In the genomic region with DNA sequence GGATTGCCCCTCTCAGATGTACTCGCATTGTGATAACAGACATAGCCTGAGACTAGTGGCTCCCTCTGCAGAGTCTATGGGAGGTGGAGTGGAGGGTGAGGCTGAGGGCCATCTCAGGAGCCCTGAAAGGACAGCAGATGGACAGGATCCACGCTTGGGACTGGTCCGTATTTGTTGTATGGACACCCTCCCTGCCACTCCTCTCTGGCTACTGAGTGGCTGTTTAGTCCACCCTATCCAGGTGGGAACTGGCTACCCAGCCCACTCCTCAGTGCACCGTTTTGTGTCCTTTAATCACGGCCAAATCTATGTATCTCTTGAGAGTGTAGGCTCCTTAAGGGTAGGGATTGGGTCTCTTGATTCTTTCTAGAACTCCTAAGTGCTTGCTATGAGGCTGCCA, we compare ENCODE assay signal across 23 cellular contexts. TPM values are rescaled to one million over a fixed set of nuclear protein-coding genes. Genes with fewer than 3 reads are reported as not detected.
"Had no signal": no experiment of that assay in that cellular context is flagged by ENCODE, and none has a peak within 500 bp of the region (broad histone marks: within the 10 kb centered on the region; RNA-seq: fewer than 3 reads in every experiment).

No MANE protein-coding gene starts in this region.

- H3K27ac Mint-ChIP-seq: mesothelial cell of epicardium; naive B cell; natural killer cell treated with Interleukin-12 subunit alpha and Interleukin-12 subunit beta and Interleukin-15 and Interleukin-18, amount 100 ng/mL, for 72 hours; stimulated activated naive B cell treated with anti-CD40 and anti-IgM and Interleukin-4, amounts not matched to agents 10 μg/mL and 1 μg/mL and 100 μg/mL, for 72 hours; stimulated activated naive CD8-positive, alpha-beta T cell treated with anti-CD3 and anti-CD28 coated beads, Interleukin-15, amount 100 ng/mL, for 72 hours had no signal

- H3K36me3 ChIP-seq: gastrocnemius medialis, heart left ventricle, left lung, prostate gland, sigmoid colon, suprapubic skin, thyroid gland, upper lobe of left lung, uterus had no signal

- H3K4me1 ChIP-seq: prostate gland had no signal

- H3K4me3 ChIP-seq: dorsolateral prefrontal cortex, gastrocnemius medialis, heart left ventricle, hepatocyte, left lung, mucosa of descending colon, prostate gland, sigmoid colon, suprapubic skin, thyroid gland, upper lobe of left lung, uterus had no signal

- H3K9me3 ChIP-seq: gastrocnemius medialis, left lung, mucosa of descending colon, prostate gland, sigmoid colon, suprapubic skin, thyroid gland, uterus had no signal

- H3K27ac ChIP-seq: dorsolateral prefrontal cortex, gastrocnemius medialis, heart left ventricle, hepatocyte, left lung, prostate gland, sigmoid colon, suprapubic skin, thyroid gland, upper lobe of left lung, uterus had no signal

- H3K4me1 Mint-ChIP-seq: naive B cell had no signal

- H3K36me3 Mint-ChIP-seq: naive B cell; natural killer cell treated with Interleukin-12 subunit alpha and Interleukin-12 subunit beta and Interleukin-15 and Interleukin-18, amount 100 ng/mL, for 72 hours; stimulated activated naive B cell treated with anti-CD40 and anti-IgM and Interleukin-4, amounts not matched to agents 10 μg/mL and 1 μg/mL and 100 μg/mL, for 72 hours had no signal

- H3K9me3 Mint-ChIP-seq: natural killer cell treated with Interleukin-12 subunit alpha and Interleukin-12 subunit beta and Interleukin-15 and Interleukin-18, amount 100 ng/mL, for 72 hours; stimulated activated naive CD8-positive, alpha-beta T cell treated with anti-CD3 and anti-CD28 coated beads, Interleukin-15, amount 100 ng/mL, for 72 hours had no signal

- H3K27me3 ChIP-seq: thyroid gland, uterus had no signal

- DNase-seq: cerebellar nuclear complex; dorsolateral prefrontal cortex; effector CD4-positive, alpha-beta T cell; gastrocnemius medialis; kidney; left lung; mesenchymal stem cell; mucosa of descending colon; naive B cell; right cardiac atrium; sigmoid colon; stimulated activated naive B cell treated with anti-CD40 and anti-IgM and Interleukin-4, amounts not matched to agents 10 μg/mL and 1 μg/mL and 100 μg/mL, for 72 hours; stimulated activated naive CD8-positive, alpha-beta T cell treated with anti-CD3 and anti-CD28 coated beads, Interleukin-15, amount 100 ng/mL, for 72 hours; thyroid gland; upper lobe of left lung; uterus had no signal

- ATAC-seq: gastrocnemius medialis; heart left ventricle; left lung; mucosa of descending colon; natural killer cell treated with Interleukin-12 subunit alpha and Interleukin-12 subunit beta and Interleukin-15 and Interleukin-18, amount 100 ng/mL, for 72 hours; right cardiac atrium; stimulated activated naive B cell treated with anti-CD40 and anti-IgM and Interleukin-4, amounts not matched to agents 10 μg/mL and 1 μg/mL and 100 μg/mL, for 72 hours; stimulated activated naive CD8-positive, alpha-beta T cell treated with anti-CD3 and anti-CD28 coated beads, Interleukin-15, amount 100 ng/mL, for 72 hours had no signal

- H3K4me3 Mint-ChIP-seq: mesothelial cell of epicardium; naive B cell; natural killer cell treated with Interleukin-12 subunit alpha and Interleukin-12 subunit beta and Interleukin-15 and Interleukin-18, amount 100 ng/mL, for 72 hours; stimulated activated naive B cell treated with anti-CD40 and anti-IgM and Interleukin-4, amounts not matched to agents 10 μg/mL and 1 μg/mL and 100 μg/mL, for 72 hours; stimulated activated naive CD8-positive, alpha-beta T cell treated with anti-CD3 and anti-CD28 coated beads, Interleukin-15, amount 100 ng/mL, for 72 hours had no signal

RNA-seq across cellular contexts. Expression of gene GLI2, which starts 4.5 kb away (rescaled TPM):
- total RNA-seq: lung microvascular endothelial cell had no signal
